Comparison of ENCODE assay signal across 1 cellular context in genomic region chr7:8232999-8233847, GRCh38.
TF ChIP-seq lines count a peak whose summit lies in the region.

No MANE protein-coding gene starts in this region.

TF ChIP-seq in K562, 482 proteins besides CTCF, POLR2A, EP300 and RAD21 (continued from another document and continues in another):
- TF ChIP-seq ZNF449 (CRISPR knock-in tag; IDR thresholded peaks at IDR 0.05) = no peak
- no peak for TF ChIP-seq RBBP5 (IDR thresholded peaks at IDR 0.05; ENCODE audit: borderline replicate concordance, insufficient read depth, low read length, poor library complexity, severe bottlenecking)
- no peak for TF ChIP-seq HDGF (IDR thresholded peaks at IDR 0.05)
- TF ChIP-seq RBM39 (optimal IDR thresholded peaks at IDR 0.05; ENCODE audit: low read depth, low read length) = no peak
- peak; percentile 86 for TF ChIP-seq TAL1 (IDR thresholded peaks at IDR 0.05)
- no peak for TF ChIP-seq SRSF1 (IDR thresholded peaks at IDR 0.05; ENCODE audit: low read depth, low read length)
- TF ChIP-seq ZNF263 (CRISPR knock-in tag; IDR thresholded peaks at IDR 0.05; ENCODE audit: borderline replicate concordance) = no peak
- no peak for TF ChIP-seq CEBPG (CRISPR knock-in tag; IDR thresholded peaks at IDR 0.05)
- TF ChIP-seq CEBPG (tag; conservative IDR thresholded peaks at IDR 0.05 in 1 of 2, IDR thresholded peaks at IDR 0.05 in 1 of 2) = no peak
- no peak; the same call in 1 of the 2 replicates for TF ChIP-seq PHF8 (IDR thresholded peaks at IDR 0.05; ENCODE audit: borderline replicate concordance, low read length)
- TF ChIP-seq HNRNPLL (IDR thresholded peaks at IDR 0.05; ENCODE audit: low read depth, low read length, poor library complexity, severe bottlenecking) = no peak
- TF ChIP-seq ATF2 (CRISPR knock-in tag; IDR thresholded peaks at IDR 0.05) = no peak
- no peak for TF ChIP-seq ZNF134 (CRISPR knock-in tag; conservative IDR thresholded peaks at IDR 0.05)
- TF ChIP-seq CGGBP1 (CRISPR knock-in tag; IDR thresholded peaks at IDR 0.05) = no peak
- no peak for TF ChIP-seq ZBTB26 (CRISPR knock-in tag; IDR thresholded peaks at IDR 0.05)
- TF ChIP-seq ZNF668 (CRISPR knock-in tag; IDR thresholded peaks at IDR 0.05) = no peak
- no peak for TF ChIP-seq IFI16 (CRISPR knock-in tag; IDR thresholded peaks at IDR 0.05)
- TF ChIP-seq E2F6 (IDR thresholded peaks at IDR 0.05; ENCODE audit: borderline replicate concordance in 1 of 2, extremely low read depth in 1 of 2, insufficient read depth in 1 of 2, insufficient read length in 1 of 2, low read depth in 1 of 2, low read length in 1 of 2, poor library complexity in 1 of 2, severe bottlenecking in 1 of 2) = no peak
- TF ChIP-seq PPARD (CRISPR knock-in tag; IDR thresholded peaks at IDR 0.05) = no peak
- no peak for TF ChIP-seq GATAD2A (IDR thresholded peaks at IDR 0.05)
- TF ChIP-seq CCNT2 (IDR thresholded peaks at IDR 0.05; ENCODE audit: borderline replicate concordance, extremely low read depth, insufficient read length, low read depth, low read length) = no peak
- no peak for TF ChIP-seq E2F5 (CRISPR knock-in tag; IDR thresholded peaks at IDR 0.05)
- no peak for TF ChIP-seq NONO (IDR thresholded peaks at IDR 0.05; ENCODE audit: low read depth in 2 of 2, low read length in 1 of 2)
- no peak for TF ChIP-seq NR2F6 (CRISPR knock-in tag; IDR thresholded peaks at IDR 0.05)
- no peak for TF ChIP-seq SIRT6 (IDR thresholded peaks at IDR 0.05; ENCODE audit: low read depth, low read length)
- no peak for TF ChIP-seq HDAC6 (IDR thresholded peaks at IDR 0.05; ENCODE audit: low read depth, low read length)
- no peak for TF ChIP-seq FOXA3 (CRISPR knock-in tag; conservative IDR thresholded peaks at IDR 0.05 in 1 of 2, IDR thresholded peaks at IDR 0.05 in 1 of 2)
- no peak; the same call in none of the 2 replicates for TF ChIP-seq NFRKB (IDR thresholded peaks at IDR 0.05; ENCODE audit: low read depth)
- TF ChIP-seq NCOA2 (IDR thresholded peaks at IDR 0.05; ENCODE audit: partially characterized antibody in 2 of 2) = peak in 1 of 2 experiments; percentile 40
- peak; percentile 21; the same call in 1 of the 2 replicates for TF ChIP-seq ZKSCAN8 (CRISPR knock-in tag; IDR thresholded peaks at IDR 0.05)
- TF ChIP-seq MXI1 (IDR thresholded peaks at IDR 0.05; ENCODE audit: low read depth, low read length) = no peak
- TF ChIP-seq ZBED1 (IDR thresholded peaks at IDR 0.05) = no peak
- no peak for TF ChIP-seq ZNF239 (CRISPR knock-in tag; IDR thresholded peaks at IDR 0.05)
- TF ChIP-seq ZSCAN32 (CRISPR knock-in tag; IDR thresholded peaks at IDR 0.05) = no peak
- no peak for TF ChIP-seq ZNF274 (IDR thresholded peaks at IDR 0.05; ENCODE audit: borderline replicate concordance, low read depth, low read length)
- no peak for TF ChIP-seq NELFE (IDR thresholded peaks at IDR 0.05; ENCODE audit: insufficient read depth, insufficient read length)
- TF ChIP-seq JUNB (CRISPR knock-in tag; conservative IDR thresholded peaks at IDR 0.05) = no peak
- no peak for TF ChIP-seq HOXB6 (CRISPR knock-in tag; IDR thresholded peaks at IDR 0.05; ENCODE audit: borderline replicate concordance)
- TF ChIP-seq ZNF644 (tag; IDR thresholded peaks at IDR 0.05; ENCODE audit: low read depth) = 0 out of 2 replicates have a peak, but pooled peaks have one; percentile 53
- no peak for TF ChIP-seq ZNF76 (CRISPR knock-in tag; IDR thresholded peaks at IDR 0.05; ENCODE audit: borderline replicate concordance)
- TF ChIP-seq POU5F1 (IDR thresholded peaks at IDR 0.05; ENCODE audit: borderline replicate concordance, low read depth, low read length, partially characterized antibody) = no peak
- TF ChIP-seq SP1 (CRISPR knock-in tag; IDR thresholded peaks at IDR 0.05) = no peak; the same call in 1 of the 2 replicates
- TF ChIP-seq SRF (CRISPR knock-in tag; IDR thresholded peaks at IDR 0.05) = no peak
- peak; percentile 79 for TF ChIP-seq RBM25 (IDR thresholded peaks at IDR 0.05; ENCODE audit: low read depth, low read length, severe bottlenecking)
- no peak for TF ChIP-seq PATZ1 (CRISPR knock-in tag; IDR thresholded peaks at IDR 0.05; ENCODE audit: borderline replicate concordance)
- no peak for TF ChIP-seq SIN3A (IDR thresholded peaks at IDR 0.05; ENCODE audit: borderline replicate concordance in 2 of 2, control insufficient read depth in 1 of 2, low read depth in 2 of 2, low read length in 2 of 2)
- no peak for TF ChIP-seq KDM2B (CRISPR knock-in tag; IDR thresholded peaks at IDR 0.05)
- no peak for TF ChIP-seq HMGXB4 (CRISPR knock-in tag; IDR thresholded peaks at IDR 0.05)
- TF ChIP-seq PML (IDR thresholded peaks at IDR 0.05; ENCODE audit: low read length) = peak; percentile 73
- peak; percentile 46; the same call in 1 of the 2 replicates for TF ChIP-seq TRIM28 (IDR thresholded peaks at IDR 0.05)
- peak; percentile 85 for TF ChIP-seq TBP (optimal IDR thresholded peaks at IDR 0.05; ENCODE audit: low read depth, low read length)
- no peak for TF ChIP-seq ZNF324 (CRISPR knock-in tag; IDR thresholded peaks at IDR 0.05)
- no peak for TF ChIP-seq THAP7 (CRISPR knock-in tag; IDR thresholded peaks at IDR 0.05)
- TF ChIP-seq PRDM10 (IDR thresholded peaks at IDR 0.05; ENCODE audit: partially characterized antibody) = peak; percentile 36
- TF ChIP-seq LCOR (CRISPR knock-in tag; IDR thresholded peaks at IDR 0.05) = peak; percentile 52; the same call in 1 of the 2 replicates
- TF ChIP-seq ZNF212 (CRISPR knock-in tag; IDR thresholded peaks at IDR 0.05) = no peak
